Comparison of ENCODE assay signal across 1 cellular context in genomic region chr5:82595083-82595482, GRCh38.
A peak's percentile ranks its signal among the peaks of the same experiment; 100 is the strongest.
TF ChIP-seq lines count a peak whose summit lies in the region.

No MANE protein-coding gene starts in this region.

TF ChIP-seq in HepG2, 621 proteins besides CTCF, POLR2A, EP300 and RAD21 (continued from another document):
- TF ChIP-seq, protein P1, sequence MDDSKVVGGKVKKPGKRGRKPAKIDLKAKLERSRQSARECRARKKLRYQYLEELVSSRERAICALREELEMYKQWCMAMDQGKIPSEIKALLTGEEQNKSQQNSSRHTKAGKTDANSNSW (CRISPR knock-in tag; IDR thresholded peaks at IDR 0.05; ENCODE audit: borderline replicate concordance) = no peak
- no peak for TF ChIP-seq SP1 (IDR thresholded peaks at IDR 0.05)
- no peak for TF ChIP-seq SP1 (CRISPR knock-in tag; IDR thresholded peaks at IDR 0.05)
- no peak for TF ChIP-seq ZNF451 (CRISPR knock-in tag; IDR thresholded peaks at IDR 0.05)
- no peak for TF ChIP-seq CHD2 (IDR thresholded peaks at IDR 0.05; ENCODE audit: low read depth, low read length)
- TF ChIP-seq, protein P2, sequence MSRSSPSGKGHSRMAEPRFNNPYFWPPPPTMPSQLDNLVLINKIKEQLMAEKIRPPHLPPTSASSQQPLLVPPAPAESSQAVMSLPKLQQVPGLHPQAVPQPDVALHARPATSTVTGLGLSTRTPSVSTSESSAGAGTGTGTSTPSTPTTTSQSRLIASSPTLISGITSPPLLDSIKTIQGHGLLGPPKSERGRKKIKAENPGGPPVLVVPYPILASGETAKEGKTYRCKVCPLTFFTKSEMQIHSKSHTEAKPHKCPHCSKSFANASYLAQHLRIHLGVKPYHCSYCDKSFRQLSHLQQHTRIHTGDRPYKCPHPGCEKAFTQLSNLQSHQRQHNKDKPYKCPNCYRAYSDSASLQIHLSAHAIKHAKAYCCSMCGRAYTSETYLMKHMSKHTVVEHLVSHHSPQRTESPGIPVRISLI (CRISPR knock-in tag; IDR thresholded peaks at IDR 0.05; ENCODE audit: borderline replicate concordance) = no peak
- TF ChIP-seq, protein P3, sequence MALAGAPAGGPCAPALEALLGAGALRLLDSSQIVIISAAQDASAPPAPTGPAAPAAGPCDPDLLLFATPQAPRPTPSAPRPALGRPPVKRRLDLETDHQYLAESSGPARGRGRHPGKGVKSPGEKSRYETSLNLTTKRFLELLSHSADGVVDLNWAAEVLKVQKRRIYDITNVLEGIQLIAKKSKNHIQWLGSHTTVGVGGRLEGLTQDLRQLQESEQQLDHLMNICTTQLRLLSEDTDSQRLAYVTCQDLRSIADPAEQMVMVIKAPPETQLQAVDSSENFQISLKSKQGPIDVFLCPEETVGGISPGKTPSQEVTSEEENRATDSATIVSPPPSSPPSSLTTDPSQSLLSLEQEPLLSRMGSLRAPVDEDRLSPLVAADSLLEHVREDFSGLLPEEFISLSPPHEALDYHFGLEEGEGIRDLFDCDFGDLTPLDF (CRISPR knock-in tag; IDR thresholded peaks at IDR 0.05) = no peak
- TF ChIP-seq RFX1 (IDR thresholded peaks at IDR 0.05) = peak; percentile 32; the same call in 1 of the 2 replicates
- TF ChIP-seq ZNF784 (CRISPR knock-in tag; IDR thresholded peaks at IDR 0.05; ENCODE audit: borderline replicate concordance) = no peak
